ENCODE assay signal across 8 cellular contexts in the genomic region with DNA sequence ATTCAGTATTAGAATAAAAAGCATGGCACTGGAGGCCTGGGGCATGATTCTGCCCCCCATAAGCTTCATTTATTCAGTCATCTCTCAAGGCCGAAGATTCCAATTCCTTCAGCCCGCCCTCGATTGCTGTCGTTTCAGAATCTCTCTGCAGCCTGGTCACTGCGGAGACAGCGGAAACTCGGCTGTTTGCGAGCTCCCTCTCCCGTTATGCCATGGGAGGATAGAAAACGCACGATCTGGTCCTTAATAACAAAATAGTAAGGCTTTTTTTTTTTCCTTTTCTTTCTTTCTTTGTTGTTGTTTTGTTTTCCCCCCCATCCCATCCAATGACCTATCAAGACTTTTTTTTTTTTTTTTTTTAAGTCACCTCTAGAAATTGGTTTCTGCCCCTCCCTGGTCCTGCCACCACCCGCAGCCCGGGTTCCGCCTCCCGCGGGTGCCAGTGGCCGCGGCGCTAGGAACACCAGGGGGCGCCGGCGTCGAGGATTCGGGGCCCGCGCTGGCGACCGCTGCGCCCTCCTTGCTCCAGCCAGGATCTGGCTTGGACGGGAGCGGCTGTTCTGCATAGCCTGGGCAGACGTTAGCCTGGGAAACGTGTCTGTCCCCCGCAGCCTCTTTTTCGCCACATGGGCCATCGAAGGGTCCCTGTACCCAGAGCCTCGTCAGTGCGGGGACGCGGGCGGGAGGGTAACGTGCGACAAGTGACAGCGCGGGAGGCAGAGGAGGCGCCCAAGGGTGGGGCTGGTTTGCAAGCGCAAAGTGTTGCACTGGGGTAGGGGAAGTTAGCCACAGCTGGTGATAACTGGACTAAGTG. TPM values are rescaled to one million over a fixed set of nuclear protein-coding genes. Genes with fewer than 3 reads are reported as not detected.
DNase-seq lines count a peak whose midpoint lies in the region; ATAC-seq and TF ChIP-seq lines count a peak whose summit lies in the region.

No MANE protein-coding gene starts in this region.

- peaks cover 58% of the 10 kb centered on the region for H3K27me3 Mint-ChIP-seq in endodermal cell (ENCODE audit: insufficient read depth)
- peaks cover 86% of the 10 kb centered on the region for H3K27me3 Mint-ChIP-seq in mesothelial cell of epicardium (ENCODE audit: low read depth)

- peak overlapping the region; percentile 15 for H3K4me3 Mint-ChIP-seq in endodermal cell
- peak overlapping the region; percentile 50 for H3K4me3 Mint-ChIP-seq in mesothelial cell of epicardium

- H3K9me3 Mint-ChIP-seq in endodermal cell (no peaks in the 10 kb centered on the region), mesothelial cell of epicardium (no peaks in the 10 kb centered on the region)

- ATAC-seq in GM19328 (IDR thresholded peaks at IDR 0.05; ENCODE audit: unreplicated experiment), result peak; percentile 89
- peak; percentile 89 for ATAC-seq in HG03520 (IDR thresholded peaks at IDR 0.05; ENCODE audit: unreplicated experiment)

- no peaks in the 10 kb centered on the region for H3K9me3 ChIP-seq in BE2C
- H3K9me3 ChIP-seq in endodermal cell (ENCODE audit: control insufficient read depth, low read length), result no peaks in the 10 kb centered on the region

- H3K36me3 Mint-ChIP-seq in endodermal cell (ENCODE audit: low read depth) (no peaks in the 10 kb centered on the region), mesothelial cell of epicardium (no peaks in the 10 kb centered on the region)

- H3K36me3 ChIP-seq in BE2C (no peaks in the 10 kb centered on the region), endodermal cell (ENCODE audit: control insufficient read depth, insufficient read depth, low read length) (no peaks in the 10 kb centered on the region)

- H3K27me3 ChIP-seq in BE2C, result no peaks in the 10 kb centered on the region
- peaks cover 57% of the 10 kb centered on the region for H3K27me3 ChIP-seq in endodermal cell (ENCODE audit: control insufficient read depth, insufficient read depth, low read length, poor library complexity, severe bottlenecking)

- DNase-seq in BE2C, result peak; percentile 77
- DNase-seq in NCI-H82 treated with DMSO at 0.1 percent for 48 hours (lab: John Stamatoyannopoulos, UW; ENCODE audit: unreplicated experiment), result peak; percentile 44
- peak; percentile 14 to 43 for DNase-seq in activated CD8-positive, alpha-beta memory T cell treated with anti-CD3 and anti-CD28 coated beads for 4 hours (ENCODE audit: low read depth in 2 of 2)
- DNase-seq in endodermal cell, result peak; percentile 92
- peak; percentile 62 to 84 for DNase-seq in mesothelial cell of epicardium (ENCODE audit: low spot score in 2 of 2, unreplicated experiment in 2 of 2)
- peak; percentile 57 to 73 for DNase-seq in stimulated activated CD8-positive, alpha-beta memory T cell treated with anti-CD3 and anti-CD28 coated beads, Interleukin-2, amount 100 ng/mL, for 48 hours (ENCODE audit: low read depth in 2 of 2)

- TF ChIP-seq CTCF in BE2C (IDR thresholded peaks at IDR 0.05; ENCODE audit: low read depth, low read length) (peak; percentile 64), endodermal cell (conservative IDR thresholded peaks at IDR 0.05) (peak; percentile 97), mesothelial cell of epicardium (IDR thresholded peaks at IDR 0.05; ENCODE audit: unreplicated experiment) (peak; percentile 72)

- H3K4me1 Mint-ChIP-seq in endodermal cell (no peaks in the 10 kb centered on the region), mesothelial cell of epicardium (no peaks in the 10 kb centered on the region)

- H3K4me1 ChIP-seq in BE2C (no peaks in the 10 kb centered on the region), endodermal cell (ENCODE audit: control insufficient read depth, insufficient read depth, low read length) (no peaks in the 10 kb centered on the region)

- H3K27ac Mint-ChIP-seq in endodermal cell, result no peak overlapping the region
- no peak overlapping the region for H3K27ac Mint-ChIP-seq in mesothelial cell of epicardium

- H3K4me3 ChIP-seq in BE2C (ENCODE audit: low read depth, low read length) (peak overlapping the region; percentile 24), endodermal cell (ENCODE audit: low read length) (peak overlapping the region; percentile 62)

- WGBS in endodermal cell (ENCODE audit: insufficient coverage in 1 of 2, insufficient read length in 1 of 2), 2 experiments, result 9 to 20% methylated on average over 12 to 47 of the region's 47 CpGs

- H3K9ac ChIP-seq in endodermal cell (ENCODE audit: extremely low read depth, low read length, poor library complexity, severe bottlenecking), result no peak overlapping the region

- H3K27ac ChIP-seq in endodermal cell (ENCODE audit: low read depth, low read length), result no peak overlapping the region

RNA-seq across cellular contexts. Expression of gene CPLX4, which starts 10.0 kb away (rescaled TPM):
- not detected for polyA plus RNA-seq in BE2C (2012; ENCODE audit: insufficient read depth, insufficient read length, low read depth)
- not detected for total RNA-seq in endodermal cell
- polyA plus RNA-seq in endodermal cell (2013, experiment 1 of 2), result not detected
- polyA plus RNA-seq in endodermal cell (2013, experiment 2 of 2), result not detected
- not detected in 3 replicates for total RNA-seq in mesothelial cell of epicardium

RNA-seq across cellular contexts. Expression of gene RAX, which starts 35.2 kb away (rescaled TPM):
- polyA plus RNA-seq in BE2C (2012; ENCODE audit: insufficient read depth, insufficient read length, low read depth), result not detected
- total RNA-seq in endodermal cell (under 1 TPM in 1 of 2 donors, not detected in 1; 0.18 TPM), mesothelial cell of epicardium (not detected in 3 replicates)
- 0.25 TPM for polyA plus RNA-seq in endodermal cell (2013, experiment 1 of 2)
- polyA plus RNA-seq in endodermal cell (2013, experiment 2 of 2), result 0.29 TPM

RNA-seq across cellular contexts. Expression of gene LMAN1, which starts 50.7 kb away (rescaled TPM):
- polyA plus RNA-seq in BE2C (2012; ENCODE audit: insufficient read depth, insufficient read length, low read depth), result 15.7 TPM
- total RNA-seq in endodermal cell (100 to 1,000 TPM in 1 of 2 donors, 10 to 100 TPM in 1; 82.9 to 125 TPM), mesothelial cell of epicardium (109 to 116 TPM (median 110 TPM) in 3 replicates)
- polyA plus RNA-seq in endodermal cell (2013, experiment 1 of 2), result 68.0 TPM
- 65.9 TPM for polyA plus RNA-seq in endodermal cell (2013, experiment 2 of 2)

Comparison
In these comparisons a context has a peak if more than half of its experiments do, and no peak if none do; other contexts are left out.
1. DNase-seq: peak in every context shown above with its lines; median percentile 92 in endodermal cell; 77 in BE2C; 73 in mesothelial cell of epicardium; 65 in stimulated activated CD8-positive, alpha-beta memory T cell treated with anti-CD3 and anti-CD28 coated beads, Interleukin-2, amount 100 ng/mL, for 48 hours; 44 in NCI-H82 treated with DMSO at 0.1 percent for 48 hours; 28 in activated CD8-positive, alpha-beta memory T cell treated with anti-CD3 and anti-CD28 coated beads for 4 hours.